30 cellular contexts compared by ENCODE assay signal in the genomic region with DNA sequence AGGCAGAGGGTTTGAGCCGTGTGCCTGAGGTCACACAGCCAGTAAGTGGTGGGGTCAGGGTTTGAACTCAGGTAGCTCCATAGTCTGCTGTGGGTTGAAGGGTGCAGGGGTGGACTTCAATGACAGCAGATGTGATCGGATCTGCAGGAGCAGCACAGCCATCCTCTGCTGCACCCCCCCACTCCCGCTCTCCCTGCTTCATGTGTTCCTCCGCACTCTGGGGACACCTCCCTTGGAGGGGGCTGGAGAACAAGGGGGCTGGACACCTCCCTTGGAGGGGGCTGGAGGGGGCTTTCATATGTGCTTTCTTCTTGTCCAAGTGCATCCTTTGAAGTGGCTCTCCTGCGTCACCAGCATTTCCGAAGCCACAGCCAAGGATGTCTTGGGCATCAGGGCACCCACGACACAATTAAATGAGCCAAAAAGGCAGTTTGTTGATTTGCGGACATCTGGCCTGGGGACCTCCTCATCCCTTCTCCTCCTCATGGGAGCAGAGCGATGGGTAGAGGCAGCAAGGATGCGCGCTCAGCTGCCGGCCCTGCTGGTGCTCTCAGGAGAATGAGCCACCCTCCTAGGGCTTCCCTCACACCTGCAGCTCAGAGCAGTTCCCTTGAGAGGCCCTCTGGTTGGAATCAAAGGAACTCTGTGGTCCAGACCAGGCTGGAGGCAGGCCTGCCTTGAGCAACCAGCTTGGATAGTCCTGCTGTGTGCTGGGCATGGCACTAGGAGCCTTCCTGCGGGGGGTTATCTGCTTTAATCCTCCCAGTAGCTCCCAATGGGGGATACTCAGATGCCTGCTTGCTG. TPM values are rescaled to one million over a fixed set of nuclear protein-coding genes. Genes with fewer than 3 reads are reported as not detected.
"Had no signal": no experiment of that assay in that cellular context is flagged by ENCODE, and none has a peak within 500 bp of the region (broad histone marks: within the 10 kb centered on the region; RNA-seq: fewer than 3 reads in every experiment).

No MANE protein-coding gene starts in this region.

- DNase-seq: activated CD4-positive, alpha-beta T cell treated with anti-CD3 and anti-CD28 coated beads for 1 hour; activated CD4-positive, alpha-beta T cell treated with anti-CD3 and anti-CD28 coated beads, Interleukin-2, amount 10 ng/mL, durations not matched to agents 7 days and 5 days; activated CD8-positive, alpha-beta T cell treated with anti-CD3 and anti-CD28 coated beads, Interleukin-2, amount 10 ng/mL, durations not matched to agents 7 days and 5 days; activated naive CD4-positive, alpha-beta T cell treated with anti-CD3 and anti-CD28 coated beads, Interleukin-2, amount 10 ng/mL, durations not matched to agents 7 days and 5 days; activated naive CD8-positive, alpha-beta T cell treated with anti-CD3 and anti-CD28 coated beads, Interleukin-2, amount 10 ng/mL, durations not matched to agents 7 days and 5 days; activated T-cell treated with anti-CD3 and anti-CD28 coated beads for 4 hours; activated T-cell treated with anti-CD3 and anti-CD28 coated beads, Interleukin-2, amount 50 U/mL, for 72 hours; brain microvascular endothelial cell; endodermal cell; foreskin fibroblast; heart left ventricle; immature natural killer cell; mesenchymal stem cell; nucleus accumbens; pancreas; psoas muscle; sigmoid colon; small intestine; stimulated activated CD4-positive, alpha-beta T cell treated with anti-CD3 and anti-CD28 coated beads, Interleukin-1b, Interleukin-23, amount 100 ng/mL, for 48 hours; stimulated activated CD4-positive, alpha-beta T cell treated with anti-CD3 and anti-CD28 coated beads, Interleukin-4, amount 100 ng/mL, for 4 hours; stimulated activated CD8-positive, alpha-beta memory T cell treated with anti-CD3 and anti-CD28 coated beads, Interleukin-4, amount 100 ng/mL, for 48 hours; stimulated activated naive CD8-positive, alpha-beta T cell treated with anti-CD3 and anti-CD28 coated beads, Interleukin-15, amount 100 ng/mL, for 72 hours; T-helper 17 cell; thyroid gland had no signal

- H3K27ac ChIP-seq: brain microvascular endothelial cell, pancreas, psoas muscle, sigmoid colon, thyroid gland had no signal

- ATAC-seq: activated CD8-positive, alpha-beta T cell treated with anti-CD3 and anti-CD28 coated beads, Interleukin-2, amount 10 ng/mL, durations not matched to agents 7 days and 5 days; activated T-cell treated with anti-CD3 and anti-CD28 coated beads, Interleukin-2, amount 50 U/mL, for 72 hours; esophagus mucosa; heart left ventricle; naive thymus-derived CD8-positive, alpha-beta T cell; pancreas; psoas muscle; stimulated activated memory B cell treated with anti-CD40 and anti-IgM and Interleukin-4, amounts not matched to agents 10 μg/mL and 1 μg/mL and 100 μg/mL, for 72 hours; stimulated activated naive CD8-positive, alpha-beta T cell treated with anti-CD3 and anti-CD28 coated beads, Interleukin-15, amount 100 ng/mL, for 72 hours; T-helper 17 cell; WTC11 had no signal

- FAIRE-seq: astrocyte, pancreas, small intestine had no signal

- H3K36me3 ChIP-seq: brain microvascular endothelial cell, heart left ventricle, pancreas, sigmoid colon, thyroid gland, upper lobe of left lung had no signal

- H3K4me3 ChIP-seq: heart left ventricle, pancreas, psoas muscle, sigmoid colon, thyroid gland, upper lobe of left lung had no signal

- H3K27me3 ChIP-seq: brain microvascular endothelial cell, pancreas, sigmoid colon, thyroid gland, upper lobe of left lung had no signal

- H3K9me3 ChIP-seq: heart left ventricle, pancreas, psoas muscle, sigmoid colon, thyroid gland, upper lobe of left lung had no signal

- H3K4me1 ChIP-seq: pancreas, sigmoid colon, thyroid gland had no signal

RNA-seq across cellular contexts. Expression of a gene that starts 26.2 kb away (rescaled TPM):
- total RNA-seq: activated CD4-positive, alpha-beta T cell treated with anti-CD3 and anti-CD28 coated beads, Interleukin-2, amount 10 ng/mL, durations not matched to agents 7 days and 5 days; activated CD8-positive, alpha-beta T cell treated with anti-CD3 and anti-CD28 coated beads, Interleukin-2, amount 10 ng/mL, durations not matched to agents 7 days and 5 days; activated naive CD8-positive, alpha-beta T cell treated with anti-CD3 and anti-CD28 coated beads, Interleukin-2, amount 10 ng/mL, durations not matched to agents 7 days and 5 days; naive thymus-derived CD8-positive, alpha-beta T cell had no signal
- polyA plus RNA-seq: naive thymus-derived CD8-positive, alpha-beta T cell had no signal
